ENCODE assay signal across 8 cellular contexts in the genomic region with DNA sequence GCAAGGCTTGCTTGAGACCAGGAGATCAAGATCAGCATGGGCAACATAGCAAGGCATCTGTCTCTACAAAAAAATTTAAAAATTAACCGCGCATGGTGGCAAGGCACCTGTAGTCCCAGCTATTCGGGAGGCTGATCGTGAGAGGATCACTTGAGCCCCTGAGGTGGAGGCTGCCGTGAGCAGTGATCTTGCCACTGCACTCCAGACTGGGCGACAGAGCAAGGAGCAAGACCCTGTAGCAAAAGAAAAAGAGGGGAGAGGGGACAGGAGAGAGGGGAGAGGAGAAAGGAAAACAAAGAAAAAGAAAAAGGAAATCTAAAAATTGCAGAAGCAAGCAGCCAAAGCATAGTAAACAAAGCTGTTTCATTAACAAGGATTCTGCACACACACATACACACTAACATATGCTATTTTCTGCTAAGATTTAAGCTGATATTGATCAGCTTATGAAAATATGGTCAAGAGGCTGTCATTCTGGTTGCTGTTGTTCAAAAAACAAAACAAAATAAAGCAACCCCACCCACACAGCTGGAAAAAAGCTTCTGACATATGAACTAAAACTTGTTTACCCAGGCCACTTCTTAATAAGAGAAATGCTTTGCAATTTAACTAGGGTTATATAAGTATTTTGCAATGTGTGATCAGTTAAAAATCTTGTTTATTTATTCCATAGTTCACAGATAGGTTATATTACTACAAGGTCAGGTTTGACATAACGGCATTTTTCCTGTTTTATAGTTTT. TPM values are rescaled to one million over a fixed set of nuclear protein-coding genes. Genes with fewer than 3 reads are reported as not detected.
DNase-seq lines count a peak whose midpoint lies in the region; ATAC-seq, FAIRE-seq and TF ChIP-seq lines count a peak whose summit lies in the region.

No MANE protein-coding gene starts in this region.

- WGBS in heart left ventricle, 4 donors, result 20 to 42% (median 23%) methylated on average over 7 of the region's 7 CpGs
- 26% methylated on average over 7 of the region's 7 CpGs for WGBS in K562 (ENCODE audit: insufficient coverage, low coverage, missing lambda C conversion rate)
- WGBS in mesodermal cell (ENCODE audit: insufficient coverage in 2 of 2), 2 experiments, result 76 to 78% methylated on average over 6 of the region's 7 CpGs

- intact Hi-C loops in heart left ventricle (cut with DNase I), result loop anchor here in 4 of 10 donors (5.0 to 10.0 kb wide), 3 partner anchors 50 to 98 kb away; a partner anchor contains a TSS
- intact Hi-C loops in left cardiac atrium (cut with DNase I), result loop anchor here in 1 of 2 donors (10.0 kb wide), 1 partner anchor 50 kb away; a partner anchor contains a TSS
- intact Hi-C loops in K562 (cut with micrococcal nuclease), result loop anchor here (5.0 kb wide), 1 partner anchor 48 kb away; no protein-coding TSS in a partner anchor
- intact Hi-C loops in vagina (cut with DNase I), result loop anchor here (10.0 kb wide), 1 partner anchor 50 kb away; a partner anchor contains a TSS

- no peak for TF ChIP-seq EP300 in K562 (IDR thresholded peaks at IDR 0.05; ENCODE audit: low read length)

- no peaks in the 10 kb centered on the region for H3K9me1 ChIP-seq in K562 (ENCODE audit: control insufficient read depth, insufficient read depth, low read length)

- FAIRE-seq in K562 (lab: Jason Lieb, UNC), result no peak

- H3K9ac ChIP-seq in K562 (ENCODE audit: insufficient read depth in 1 of 2, low read depth in 2 of 2, low read length in 2 of 2), result peak overlapping the region; percentile 67 to 87

- no peak overlapping the region; the same call in 1 of the 2 replicates for H2AFZ ChIP-seq in K562 (ENCODE audit: low read depth, low read length)

- POLR2A ChIA-PET in K562 (lab: Yijun Ruan, JAX), result interaction anchor here (0.9 to 1.2 kb wide), 2 partner anchors 9 to 100 kb away, joined by 3 read pairs; no protein-coding TSS in a partner anchor

- no peaks in the 10 kb centered on the region for H3K27me3 ChIP-seq in heart left ventricle
- H3K27me3 ChIP-seq in K562 (ENCODE audit: control insufficient read depth in 2 of 2, insufficient read depth in 2 of 2, low read length in 2 of 2), result no peaks in the 10 kb centered on the region
- no peaks in the 10 kb centered on the region for H3K27me3 ChIP-seq in vagina

- H3K4me3 ChIP-seq in heart left ventricle (peak overlapping the region in 11 of 12 donors; percentile 75 to 99 (median 88)), K562 (peak overlapping the region; percentile 72), mesodermal cell (ENCODE audit: extremely low read depth, insufficient read depth, low read length, poor library complexity, severe bottlenecking) (peak overlapping the region; percentile 96), vagina (peak overlapping the region; percentile 94 to 97)

- DNase-seq in heart left ventricle (no peak), left cardiac atrium (no peak), K562 (ENCODE audit: extremely low read depth in 1 of 4, low spot score in 3 of 4) (peak in 1 of 4 experiments; percentile 15), vagina (ENCODE audit: extremely low spot score in 2 of 2) (no peak), GOT3 (lab: John Stamatoyannopoulos, UW) (no peak), NCI-H2227 (lab: John Stamatoyannopoulos, UW; ENCODE audit: unreplicated experiment) (no peak)

- no peak for TF ChIP-seq CTCF in heart left ventricle (IDR thresholded peaks at IDR 0.05)
- no peak for TF ChIP-seq CTCF in K562 (IDR thresholded peaks at IDR 0.05 in 2 of 3, conservative IDR thresholded peaks at IDR 0.05 in 1 of 3; ENCODE audit: insufficient read depth in 2 of 3, low read depth in 1 of 3, low read length in 3 of 3)
- no peak for TF ChIP-seq CTCF in vagina (IDR thresholded peaks at IDR 0.05)

- no peaks in the 10 kb centered on the region for H4K20me1 ChIP-seq in K562 (replicated peaks; ENCODE audit: control insufficient read depth, insufficient read depth, low read length)

- no peaks in the 10 kb centered on the region for H3K9me3 ChIP-seq in heart left ventricle
- no peaks in the 10 kb centered on the region for H3K9me3 ChIP-seq in K562 (replicated peaks; ENCODE audit: control insufficient read depth, insufficient read depth, low read depth, low read length)
- no peaks in the 10 kb centered on the region for H3K9me3 ChIP-seq in mesodermal cell (ENCODE audit: control insufficient read depth, low read length)
- no peaks in the 10 kb centered on the region for H3K9me3 ChIP-seq in vagina

- TF ChIP-seq RAD21 in K562 (CRISPR knock-in tag; conservative IDR thresholded peaks at IDR 0.05 in 1 of 2, IDR thresholded peaks at IDR 0.05 in 1 of 2), result no peak

- H3K27ac ChIP-seq in heart left ventricle (peak overlapping the region in 11 of 12 donors; percentile 12 to 100 (median 96)), K562 (ENCODE audit: extremely low read depth, low read depth, low read length) (peak overlapping the region; percentile 80), mesodermal cell (ENCODE audit: low read depth, low read length, severe bottlenecking) (no peak overlapping the region), vagina (peak overlapping the region; percentile 97)

- no peak for TF ChIP-seq POLR2A in heart left ventricle (IDR thresholded peaks at IDR 0.05)
- TF ChIP-seq POLR2A in K562 (conservative IDR thresholded peaks at IDR 0.05), result no peak
- no peak for TF ChIP-seq POLR2A in vagina (IDR thresholded peaks at IDR 0.05)

- in situ Hi-C loops in K562 (cut with MboI), result no loop called here

- ATAC-seq in heart left ventricle (no peak), left cardiac atrium (no peak), K562 (no peak), HG02885 (IDR thresholded peaks at IDR 0.05; ENCODE audit: poor library complexity, unreplicated experiment) (no peak)

- H3K79me2 ChIP-seq in K562 (ENCODE audit: control insufficient read depth, insufficient read depth, low read length), result peaks cover 54% of the 10 kb centered on the region

- CTCF ChIA-PET in K562 (lab: Yijun Ruan, JAX; ENCODE audit: low intra/inter-chr PET ratio), result no interaction called here

- H3K4me1 ChIP-seq in heart left ventricle, result peaks cover 0 to 38% (median 12%) of the 10 kb centered on the region in 12 donors
- peaks cover 4 to 8% of the 10 kb centered on the region in 2 experiments; a peak in 3 of 5 replicates for H3K4me1 ChIP-seq in K562 (replicated peaks in 1 of 2; ENCODE audit: control insufficient read depth in 2 of 2, insufficient read depth in 2 of 2, low read length in 2 of 2)
- H3K4me1 ChIP-seq in mesodermal cell (ENCODE audit: control insufficient read depth, insufficient read depth, low read length, poor library complexity, severe bottlenecking), result peaks cover 9% of the 10 kb centered on the region
- H3K4me1 ChIP-seq in vagina, result peaks cover 44% of the 10 kb centered on the region

- peak overlapping the region; percentile 79 for H3K4me2 ChIP-seq in K562 (ENCODE audit: insufficient read depth, low read length)

- H3K36me3 ChIP-seq in heart left ventricle (peaks cover 0 to 16% (median 4%) of the 10 kb centered on the region in 9 donors), K562 (ENCODE audit: control insufficient read depth, insufficient read depth, low read length) (peaks cover 11% of the 10 kb centered on the region; the same call in 2 of the 3 replicates), mesodermal cell (ENCODE audit: control insufficient read depth, insufficient read depth, low read length) (peaks cover 32% of the 10 kb centered on the region), vagina (peaks cover 0 to 3% of the 10 kb centered on the region in 2 donors)

- BruUV-seq in K562 (replicated peaks; lab: Mats Ljungman, UMichigan), result no TSS peak

RNA-seq across cellular contexts. Expression of a gene that starts 1.8 kb away (rescaled TPM):
- 10 to 100 TPM; 22.2 to 45.0 (median 32.0) TPM for total RNA-seq in heart left ventricle
- polyA plus RNA-seq in heart left ventricle, result 10 to 100 TPM; 10.3 to 18.2 TPM
- total RNA-seq in left cardiac atrium, result 10 to 100 TPM; 31.9 to 32.5 TPM
- 58.0 and 102 TPM in 2 replicates for total RNA-seq in K562 (2011; cell fraction: chromatin; rRNA removed; ENCODE audit: low replicate concordance)
- total RNA-seq in K562 (2011; cell fraction: nucleolus; rRNA removed), result 29.4 and 37.9 TPM in 2 replicates
- total RNA-seq in K562 (2011; cell fraction: nucleoplasm; rRNA removed), result 63.1 and 95.9 TPM in 2 replicates
- 22.9 and 26.0 TPM in 2 replicates for total RNA-seq in K562 (2014; rRNA removed)
- 25.4 and 33.8 TPM in 2 replicates for total RNA-seq in K562 (2014; rRNA removed; fragmentation: Illumina TruSeq; extraction: Trizol)
- total RNA-seq in K562 (2015; rRNA removed; fragmentation: Illumina TruSeq; extraction: Trizol), result 24.1 and 24.5 TPM in 2 replicates
- total RNA-seq in K562 (2021), result 28.3 and 29.2 TPM in 2 replicates
- 40.2 and 41.8 TPM in 2 replicates for polyA plus RNA-seq in K562 (2011; rRNA removed)
- polyA plus RNA-seq in K562 (2011; cell fraction: cytosol; rRNA removed), result 30.1 and 33.6 TPM in 2 replicates
- polyA plus RNA-seq in K562 (2011; cell fraction: nucleus; rRNA removed), result 47.7 and 48.1 TPM in 2 replicates
- 21.9 and 35.8 TPM in 2 replicates for polyA plus RNA-seq in K562 (2012)
- 33.5 and 35.0 TPM in 2 replicates for polyA plus RNA-seq in K562 (2014; fragmentation: Illumina TruSeq; extraction: Trizol)
- 10 to 100 TPM in 1 of 2 experiments, 1 to 10 TPM in 1; 7.4 to 19.9 TPM for polyA plus RNA-seq in K562 (2014; fragmentation: Nextera tagmentation; extraction: Ambion mirVana)
- 21.9 and 23.9 TPM in 2 replicates for polyA plus RNA-seq in K562 (2014; rRNA removed)
- 64.6 and 65.9 TPM in 2 replicates for polyA minus RNA-seq in K562 (2011; rRNA and poly(A)+ RNA removed)
- 26.5 and 27.6 TPM in 2 replicates for polyA minus RNA-seq in K562 (2011; cell fraction: cytosol; rRNA and poly(A)+ RNA removed)
- polyA minus RNA-seq in K562 (2011; cell fraction: nucleus; rRNA and poly(A)+ RNA removed), result 18.3 and 34.0 TPM in 2 replicates
- 30.9 TPM for polyA plus RNA-seq in mesodermal cell (2013, experiment 1 of 2)
- 28.4 TPM for polyA plus RNA-seq in mesodermal cell (2013, experiment 2 of 2)
- 71.5 TPM for total RNA-seq in vagina

RNA-seq across cellular contexts. Expression of a gene that starts 12.3 kb away (rescaled TPM):
- total RNA-seq in heart left ventricle (not detected), left cardiac atrium (not detected), K562 (2014; rRNA removed) (not detected in 2 replicates), K562 (2014; rRNA removed; fragmentation: Illumina TruSeq; extraction: Trizol) (not detected in 2 replicates), K562 (2015; rRNA removed; fragmentation: Illumina TruSeq; extraction: Trizol) (not detected in 2 replicates), K562 (2021) (not detected in 2 replicates), vagina (not detected)
- polyA plus RNA-seq in heart left ventricle (not detected), K562 (2011; rRNA removed) (not detected in 2 replicates), K562 (2014; fragmentation: Illumina TruSeq; extraction: Trizol) (not detected in 2 replicates), K562 (2014; fragmentation: Nextera tagmentation; extraction: Ambion mirVana) (not detected), K562 (2014; rRNA removed) (not detected in 2 replicates)
- total RNA-seq in K562 (2011; cell fraction: chromatin; rRNA removed; ENCODE audit: low replicate concordance), result not detected in 2 replicates
- not detected in 2 replicates for total RNA-seq in K562 (2011; cell fraction: nucleolus; rRNA removed)
- total RNA-seq in K562 (2011; cell fraction: nucleoplasm; rRNA removed), result not detected in 2 replicates
- 0.07 TPM in 1 of 2 replicates, not detected in the other for polyA plus RNA-seq in K562 (2011; cell fraction: cytosol; rRNA removed)
- polyA plus RNA-seq in K562 (2011; cell fraction: nucleus; rRNA removed), result not detected in 2 replicates
- not detected in 2 replicates for polyA plus RNA-seq in K562 (2012)
- polyA minus RNA-seq in K562 (2011; rRNA and poly(A)+ RNA removed), result not detected in 2 replicates
- polyA minus RNA-seq in K562 (2011; cell fraction: cytosol; rRNA and poly(A)+ RNA removed), result not detected in 2 replicates
- polyA minus RNA-seq in K562 (2011; cell fraction: nucleus; rRNA and poly(A)+ RNA removed), result not detected in 2 replicates
- polyA plus RNA-seq in mesodermal cell (2013, experiment 1 of 2), result not detected
- not detected for polyA plus RNA-seq in mesodermal cell (2013, experiment 2 of 2)

RNA-seq across cellular contexts. Expression of a gene that starts 51.5 kb away (rescaled TPM):
- total RNA-seq in heart left ventricle (10 to 100 TPM; 12.5 to 28.0 (median 17.5) TPM), left cardiac atrium (10 to 100 TPM; 16.3 to 19.9 TPM), K562 (2014; rRNA removed) (24.0 and 33.0 TPM in 2 replicates), K562 (2014; rRNA removed; fragmentation: Illumina TruSeq; extraction: Trizol) (44.5 and 48.9 TPM in 2 replicates), K562 (2015; rRNA removed; fragmentation: Illumina TruSeq; extraction: Trizol) (38.0 and 38.2 TPM in 2 replicates), K562 (2021) (43.8 and 46.3 TPM in 2 replicates), vagina (51.1 TPM)
- polyA plus RNA-seq in heart left ventricle (10 to 100 TPM; 12.7 to 12.9 TPM), K562 (2011; rRNA removed) (64.4 and 66.9 TPM in 2 replicates), K562 (2014; fragmentation: Illumina TruSeq; extraction: Trizol) (43.9 and 50.1 TPM in 2 replicates), K562 (2014; fragmentation: Nextera tagmentation; extraction: Ambion mirVana) (10 to 100 TPM; 21.5 to 21.8 TPM), K562 (2014; rRNA removed) (36.3 and 42.0 TPM in 2 replicates)
- 217 and 258 TPM in 2 replicates for total RNA-seq in K562 (2011; cell fraction: chromatin; rRNA removed; ENCODE audit: low replicate concordance)
- total RNA-seq in K562 (2011; cell fraction: nucleolus; rRNA removed), result 89.1 and 94.5 TPM in 2 replicates
- 122 and 127 TPM in 2 replicates for total RNA-seq in K562 (2011; cell fraction: nucleoplasm; rRNA removed)
- 26.5 and 39.1 TPM in 2 replicates for polyA plus RNA-seq in K562 (2011; cell fraction: cytosol; rRNA removed)
- 77.6 and 108 TPM in 2 replicates for polyA plus RNA-seq in K562 (2011; cell fraction: nucleus; rRNA removed)
- polyA plus RNA-seq in K562 (2012), result 35.4 and 36.2 TPM in 2 replicates
- 128 and 129 TPM in 2 replicates for polyA minus RNA-seq in K562 (2011; rRNA and poly(A)+ RNA removed)
- 31.8 and 36.6 TPM in 2 replicates for polyA minus RNA-seq in K562 (2011; cell fraction: cytosol; rRNA and poly(A)+ RNA removed)
- polyA minus RNA-seq in K562 (2011; cell fraction: nucleus; rRNA and poly(A)+ RNA removed), result 26.4 and 49.3 TPM in 2 replicates
- polyA plus RNA-seq in mesodermal cell (2013, experiment 1 of 2), result 39.5 TPM
- polyA plus RNA-seq in mesodermal cell (2013, experiment 2 of 2), result 37.1 TPM
